Comparison of ENCODE assay signal across 16 cellular contexts in genomic region chr11:46472662-46472994, GRCh38.
A peak's percentile ranks its signal among the peaks of the same experiment; 100 is the strongest.
DNase-seq lines count a peak whose midpoint lies in the region; ATAC-seq and TF ChIP-seq lines count a peak whose summit lies in the region.
"Had no signal": no experiment of that assay in that cellular context is flagged by ENCODE, and none has a peak within 500 bp of the region (broad histone marks: within the 10 kb centered on the region; RNA-seq: fewer than 3 reads in every experiment).

No MANE protein-coding gene starts in this region.

- TF ChIP-seq CTCF in H9 (conservative IDR thresholded peaks at IDR 0.05) (no peak), WTC11 (IDR thresholded peaks at IDR 0.05) (no peak), gastrocnemius medialis (IDR thresholded peaks at IDR 0.05 in 4 of 5, conservative IDR thresholded peaks at IDR 0.05 in 1 of 5) (no peak)

- H3K36me3 Mint-ChIP-seq in H9 (ENCODE audit: insufficient read depth in 1 of 3, low read depth in 3 of 3) (peaks cover 4 to 8% (median 6%) of the 10 kb centered on the region in 3 experiments), WTC11 (peaks cover 2% of the 10 kb centered on the region; the same call in 1 of the 2 replicates)

- no peak overlapping the region for H2BK20ac ChIP-seq in H9 (ENCODE audit: low read depth, low read length, poor library complexity, severe bottlenecking)

- no peak overlapping the region for H3K27ac ChIP-seq in H9 (ENCODE audit: insufficient read length, low read depth, low read length)
- H3K27ac ChIP-seq in gastrocnemius medialis = peak overlapping the region; percentile 55 to 87 (median 66)
- H3K27ac ChIP-seq: ascending aorta, RWPE1 had no signal

- no peaks in the 10 kb centered on the region for H3K27me3 Mint-ChIP-seq in H9 (ENCODE audit: low read depth)
- no peaks in the 10 kb centered on the region for H3K27me3 Mint-ChIP-seq in WTC11 (ENCODE audit: low read depth)
- H3K27me3 Mint-ChIP-seq: activated B cell treated with CpG ODN at 0.5 μM for 24 hours, T-cell had no signal

- no peak for TF ChIP-seq POLR2A in gastrocnemius medialis (IDR thresholded peaks at IDR 0.05)

- no peaks in the 10 kb centered on the region for H3K36me3 ChIP-seq in gastrocnemius medialis

- no peak overlapping the region for H3K27ac Mint-ChIP-seq in H9
- H3K27ac Mint-ChIP-seq in WTC11 = peak overlapping the region; percentile 1; the same call in 1 of the 2 replicates
- H3K27ac Mint-ChIP-seq: activated B cell treated with CpG ODN at 0.5 μM for 24 hours, T-cell had no signal

- H4K5ac ChIP-seq in H9 (ENCODE audit: insufficient read length, low read depth, low read length) = no peak overlapping the region

- intact Hi-C loops in left colon (cut with DNase I, micrococcal nuclease) (no loop called here), gastrocnemius medialis (cut with DNase I; ENCODE audit: low total_unique reads) (no loop called here)

- H3K79me2 ChIP-seq in H9 (ENCODE audit: insufficient read depth, low read length) = no peaks in the 10 kb centered on the region

- H3K4ac ChIP-seq in H9 (ENCODE audit: low read depth, low read length) = no peak overlapping the region

- H4K20me1 ChIP-seq in H9 (ENCODE audit: control insufficient read depth, insufficient read depth, insufficient read length) = no peaks in the 10 kb centered on the region

- H3K9ac ChIP-seq in H9 (ENCODE audit: extremely low read depth, insufficient read length, low read length) = no peak overlapping the region

- no peak overlapping the region for H4K8ac ChIP-seq in H9 (replicated peaks; ENCODE audit: insufficient read length, low read depth, low read length)

- no peak overlapping the region for H3K18ac ChIP-seq in H9 (ENCODE audit: insufficient read length, low read depth, low read length)

- peak overlapping the region; percentile 58 for H3K23ac ChIP-seq in H9 (ENCODE audit: insufficient read length, low read depth, low read length)

- H4K91ac ChIP-seq in H9 (ENCODE audit: insufficient read length, low read depth, low read length) = no peak overlapping the region

- no peak overlapping the region for H3K14ac ChIP-seq in H9 (ENCODE audit: insufficient read depth, low read length)

- no peaks in the 10 kb centered on the region for H3K27me3 ChIP-seq in H9 (ENCODE audit: insufficient read depth, low read length)
- no peaks in the 10 kb centered on the region for H3K27me3 ChIP-seq in gastrocnemius medialis
- H3K27me3 ChIP-seq: ascending aorta had no signal

- no peak overlapping the region for H2BK12ac ChIP-seq in H9 (ENCODE audit: insufficient read length, low read depth, low read length)

- H2AK5ac ChIP-seq in H9 (ENCODE audit: insufficient read length, low read length) = no peak overlapping the region

- no CpG with 5 or more reads among the region's 1 CpG for WGBS in H9 (ENCODE audit: extremely low coverage, insufficient read length, low lambda C conversion rate)

- DNase-seq in H9 = no peak
- no peak for DNase-seq in WTC11 (ENCODE audit: low spot score)
- peak; percentile 23 to 69 for DNase-seq in left colon
- peak; percentile 60 to 74 for DNase-seq in gastrocnemius medialis
- no peak for DNase-seq in HK-2 (ENCODE audit: unreplicated experiment)
- DNase-seq in NCI-H2029 treated with DMSO at 0.1 percent for 48 hours (lab: John Stamatoyannopoulos, UW) = no peak
- no peak for DNase-seq in cerebellum (ENCODE audit: low spot score)
- DNase-seq: activated B cell treated with CpG ODN at 0.5 μM for 24 hours, activated gamma-delta T cell treated with Interleukin-2 at 50 U/mL for 16 hours, erythroblast, Kasumi-1, posterior cingulate gyrus, substantia nigra, T-cell had no signal

- H3K79me1 ChIP-seq in H9 (ENCODE audit: insufficient read depth, low read depth, low read length, poor library complexity, severe bottlenecking) = no peaks in the 10 kb centered on the region

- H3K4me3 Mint-ChIP-seq in H9 (no peak overlapping the region), WTC11 (no peak overlapping the region)
- H3K4me3 Mint-ChIP-seq: activated B cell treated with CpG ODN at 0.5 μM for 24 hours, T-cell had no signal

- no peak overlapping the region for H2BK120ac ChIP-seq in H9 (ENCODE audit: low read depth, low read length, poor library complexity, severe bottlenecking)

- no peak overlapping the region for H2BK5ac ChIP-seq in H9 (ENCODE audit: insufficient read length, low read length)

- POLR2A ChIA-PET in WTC11 (lab: Charles Lee) = no interaction called here

- H2AFZ ChIP-seq in H9 (ENCODE audit: low read length) = no peak overlapping the region

- no peaks in the 10 kb centered on the region for H3K9me3 ChIP-seq in H9 (ENCODE audit: control insufficient read depth, low read depth, low read length)
- no peaks in the 10 kb centered on the region for H3K9me3 ChIP-seq in gastrocnemius medialis
- H3K9me3 ChIP-seq: ascending aorta had no signal

- peak overlapping the region in 1 of 4 donors; percentile 6 for H3K4me3 ChIP-seq in gastrocnemius medialis
- H3K4me3 ChIP-seq: ascending aorta had no signal

- in situ Hi-C loops in gastrocnemius medialis (cut with MboI; ENCODE audit: low sequenced_read_pairs in 4 of 4) = no loop called here

- H3K4me1 ChIP-seq in H9 (ENCODE audit: insufficient read depth, low read length) = no peaks in the 10 kb centered on the region
- peaks cover 26 to 28% of the 10 kb centered on the region in 2 donors for H3K4me1 ChIP-seq in gastrocnemius medialis

- no peaks in the 10 kb centered on the region for H3K23me2 ChIP-seq in H9 (ENCODE audit: insufficient read length, low read depth, low read length, poor library complexity, severe bottlenecking)

- no peak overlapping the region for H3T11ph ChIP-seq in H9 (ENCODE audit: low read length)

- CTCF ChIA-PET in WTC11 (lab: Charles Lee) = no interaction called here

- ATAC-seq in WTC11 (no peak), left colon (peak; percentile 99), gastrocnemius medialis (peak; percentile 94 to 96)
- ATAC-seq: T-cell had no signal

- no peak overlapping the region for H2BK15ac ChIP-seq in H9 (ENCODE audit: low read depth, low read length)

- no peak overlapping the region for H3K4me2 ChIP-seq in H9 (ENCODE audit: insufficient read depth, insufficient read length, low read length)

- no peaks in the 10 kb centered on the region for H3K4me1 Mint-ChIP-seq in H9
- no peaks in the 10 kb centered on the region for H3K4me1 Mint-ChIP-seq in WTC11

- no peak overlapping the region for H3K56ac ChIP-seq in H9 (ENCODE audit: insufficient read length, low read depth, low read length)

- H3K9me3 Mint-ChIP-seq in H9 (no peaks in the 10 kb centered on the region), WTC11 (no peaks in the 10 kb centered on the region)
- H3K9me3 Mint-ChIP-seq: activated B cell treated with CpG ODN at 0.5 μM for 24 hours, T-cell had no signal

TF ChIP-seq in WTC11, 78 proteins besides CTCF, POLR2A, EP300 and RAD21 (continues in another document):
- TF ChIP-seq IRF2 (CRISPR knock-in tag; IDR thresholded peaks at IDR 0.05; ENCODE audit: borderline replicate concordance, low read depth) (no peak), PRRX2 (CRISPR knock-in tag; IDR thresholded peaks at IDR 0.05) (no peak)
- TF ChIP-seq, protein P1, sequence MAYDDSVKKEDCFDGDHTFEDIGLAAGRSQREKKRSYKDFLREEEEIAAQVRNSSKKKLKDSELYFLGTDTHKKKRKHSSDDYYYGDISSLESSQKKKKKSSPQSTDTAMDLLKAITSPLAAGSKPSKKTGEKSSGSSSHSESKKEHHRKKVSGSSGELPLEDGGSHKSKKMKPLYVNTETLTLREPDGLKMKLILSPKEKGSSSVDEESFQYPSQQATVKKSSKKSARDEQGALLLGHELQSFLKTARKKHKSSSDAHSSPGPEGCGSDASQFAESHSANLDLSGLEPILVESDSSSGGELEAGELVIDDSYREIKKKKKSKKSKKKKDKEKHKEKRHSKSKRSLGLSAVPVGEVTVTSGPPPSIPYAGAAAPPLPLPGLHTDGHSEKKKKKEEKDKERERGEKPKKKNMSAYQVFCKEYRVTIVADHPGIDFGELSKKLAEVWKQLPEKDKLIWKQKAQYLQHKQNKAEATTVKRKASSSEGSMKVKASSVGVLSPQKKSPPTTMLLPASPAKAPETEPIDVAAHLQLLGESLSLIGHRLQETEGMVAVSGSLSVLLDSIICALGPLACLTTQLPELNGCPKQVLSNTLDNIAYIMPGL (CRISPR knock-in tag; IDR thresholded peaks at IDR 0.05) = no peak
- TF ChIP-seq, protein P2, sequence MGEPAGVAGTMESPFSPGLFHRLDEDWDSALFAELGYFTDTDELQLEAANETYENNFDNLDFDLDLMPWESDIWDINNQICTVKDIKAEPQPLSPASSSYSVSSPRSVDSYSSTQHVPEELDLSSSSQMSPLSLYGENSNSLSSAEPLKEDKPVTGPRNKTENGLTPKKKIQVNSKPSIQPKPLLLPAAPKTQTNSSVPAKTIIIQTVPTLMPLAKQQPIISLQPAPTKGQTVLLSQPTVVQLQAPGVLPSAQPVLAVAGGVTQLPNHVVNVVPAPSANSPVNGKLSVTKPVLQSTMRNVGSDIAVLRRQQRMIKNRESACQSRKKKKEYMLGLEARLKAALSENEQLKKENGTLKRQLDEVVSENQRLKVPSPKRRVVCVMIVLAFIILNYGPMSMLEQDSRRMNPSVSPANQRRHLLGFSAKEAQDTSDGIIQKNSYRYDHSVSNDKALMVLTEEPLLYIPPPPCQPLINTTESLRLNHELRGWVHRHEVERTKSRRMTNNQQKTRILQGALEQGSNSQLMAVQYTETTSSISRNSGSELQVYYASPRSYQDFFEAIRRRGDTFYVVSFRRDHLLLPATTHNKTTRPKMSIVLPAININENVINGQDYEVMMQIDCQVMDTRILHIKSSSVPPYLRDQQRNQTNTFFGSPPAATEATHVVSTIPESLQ (CRISPR knock-in tag; IDR thresholded peaks at IDR 0.05) = no peak

Comparison
In these comparisons a context has a peak if more than half of its experiments do, and no peak if none do; other contexts are left out.
1. DNase-seq: peak in left colon (2 of 2) and gastrocnemius medialis (2 of 2); none in H9 (single experiment), WTC11 (single experiment), HK-2 (single experiment), NCI-H2029 treated with DMSO at 0.1 percent for 48 hours (single experiment) and cerebellum (single experiment).